Comparison of ENCODE assay signal across 8 cellular contexts in genomic region chr3:197750396-197750831, GRCh38. TPM values are rescaled to one million over a fixed set of nuclear protein-coding genes. Genes with fewer than 3 reads are reported as not detected.
DNase-seq lines count a peak whose midpoint lies in the region; ATAC-seq and TF ChIP-seq lines count a peak whose summit lies in the region.

No MANE protein-coding gene starts in this region.

- H3K9ac ChIP-seq in Karpas-422 (ENCODE audit: low read length) (peak overlapping the region; percentile 95), rectal smooth muscle tissue (ENCODE audit: low read length) (peak overlapping the region; percentile 77)

- no peak overlapping the region for H2AFZ ChIP-seq in Karpas-422 (ENCODE audit: low read length)

- H3K4me2 ChIP-seq in DOHH2 (ENCODE audit: low read length) = peak overlapping the region; percentile 82
- peak overlapping the region; percentile 81 for H3K4me2 ChIP-seq in Karpas-422 (ENCODE audit: low read depth, low read length, poor library complexity, severe bottlenecking)

- H3K4me3 ChIP-seq in DOHH2 (ENCODE audit: low read length) = peak overlapping the region; percentile 86
- H3K4me3 ChIP-seq in Karpas-422 (ENCODE audit: low read length) = peak overlapping the region; percentile 74
- H3K4me3 ChIP-seq in rectal smooth muscle tissue (ENCODE audit: low read length) = peak overlapping the region; percentile 86

- H3K27me3 ChIP-seq in DOHH2 (ENCODE audit: control insufficient read depth, low read length) = no peaks in the 10 kb centered on the region
- H3K27me3 ChIP-seq in Karpas-422 (ENCODE audit: low read length) = no peaks in the 10 kb centered on the region
- H3K27me3 ChIP-seq in rectal smooth muscle tissue (ENCODE audit: control insufficient read depth, insufficient read depth, low read length) = no peaks in the 10 kb centered on the region

- H4K20me1 ChIP-seq in DOHH2 (ENCODE audit: control insufficient read depth, insufficient read depth, low read depth, low read length) = peaks cover 12% of the 10 kb centered on the region
- H4K20me1 ChIP-seq in Karpas-422 (ENCODE audit: insufficient read depth, low read depth, low read length) = peaks cover 18% of the 10 kb centered on the region; the same call in 1 of the 2 replicates

- H3K4me1 ChIP-seq in DOHH2 (ENCODE audit: control insufficient read depth, low read length) (peaks cover 57% of the 10 kb centered on the region), Karpas-422 (ENCODE audit: low read length) (peaks cover 49% of the 10 kb centered on the region), rectal smooth muscle tissue (ENCODE audit: control insufficient read depth, insufficient read depth, low read length) (peaks cover 7% of the 10 kb centered on the region)

- ATAC-seq in GM21619 (IDR thresholded peaks at IDR 0.05; ENCODE audit: unreplicated experiment) (peak; percentile 44), GM18520 (IDR thresholded peaks at IDR 0.05; ENCODE audit: unreplicated experiment) (no peak)

- TF ChIP-seq CTCF in DOHH2 (IDR thresholded peaks at IDR 0.05; ENCODE audit: low read depth, low read length, poor library complexity, severe bottlenecking) = no peak

- H3K27me3 Mint-ChIP-seq in T-helper 2 cell treated with Interferon-gamma antibody and Interleukin-4, amounts not matched to agents 5 μg/mL and 100 μg/mL, for 36 hours (ENCODE audit: low read depth) = no peaks in the 10 kb centered on the region

- peak overlapping the region; percentile 82 for H3K27ac Mint-ChIP-seq in T-helper 2 cell treated with Interferon-gamma antibody and Interleukin-4, amounts not matched to agents 5 μg/mL and 100 μg/mL, for 36 hours

- H3K9me3 Mint-ChIP-seq in T-helper 2 cell treated with Interferon-gamma antibody and Interleukin-4, amounts not matched to agents 5 μg/mL and 100 μg/mL, for 36 hours = no peaks in the 10 kb centered on the region

- DNase-seq in Karpas-422 (peak; percentile 91), astrocyte of the hippocampus (ENCODE audit: low read depth, low spot score) (peak; percentile 86), hippocampal formation (lab: John Stamatoyannopoulos, UW) (peak; percentile 54 to 62)
- DNase-seq in T-helper 2 cell treated with Interferon-gamma antibody and Interleukin-4, amounts not matched to agents 5 μg/mL and 100 μg/mL, for 36 hours (ENCODE audit: low spot score) = peak; percentile 64

- H3K36me3 Mint-ChIP-seq in T-helper 2 cell treated with Interferon-gamma antibody and Interleukin-4, amounts not matched to agents 5 μg/mL and 100 μg/mL, for 36 hours (ENCODE audit: low read depth) = no peaks in the 10 kb centered on the region

- H3K79me2 ChIP-seq in DOHH2 (ENCODE audit: control insufficient read depth, low read length) (peaks cover 56% of the 10 kb centered on the region), Karpas-422 (ENCODE audit: low read length) (peaks cover 65% of the 10 kb centered on the region)

- H3K36me3 ChIP-seq in DOHH2 (ENCODE audit: control insufficient read depth, low read length) (peaks cover 14% of the 10 kb centered on the region), Karpas-422 (ENCODE audit: insufficient read depth, low read length) (0 out of 2 replicates have a peak, but pooled peaks cover 7% of the 10 kb centered on the region), rectal smooth muscle tissue (ENCODE audit: control insufficient read depth, insufficient read depth, low read length) (no peaks in the 10 kb centered on the region)

- no peaks in the 10 kb centered on the region for H3K9me2 ChIP-seq in DOHH2 (replicated peaks; ENCODE audit: control insufficient read depth, low read length)
- H3K9me2 ChIP-seq in Karpas-422 (replicated peaks; ENCODE audit: insufficient read depth, low read length) = no peaks in the 10 kb centered on the region

- H3K4me3 Mint-ChIP-seq in T-helper 2 cell treated with Interferon-gamma antibody and Interleukin-4, amounts not matched to agents 5 μg/mL and 100 μg/mL, for 36 hours = peak overlapping the region; percentile 90

- H3K4me1 Mint-ChIP-seq in T-helper 2 cell treated with Interferon-gamma antibody and Interleukin-4, amounts not matched to agents 5 μg/mL and 100 μg/mL, for 36 hours (ENCODE audit: low read depth) = peaks cover 30% of the 10 kb centered on the region

- H3K9me3 ChIP-seq in DOHH2 (ENCODE audit: control insufficient read depth, insufficient read depth, low read length) (no peaks in the 10 kb centered on the region), Karpas-422 (ENCODE audit: low read length) (no peaks in the 10 kb centered on the region)

- H3F3A ChIP-seq in DOHH2 (ENCODE audit: control insufficient read depth, insufficient read depth) = peaks cover 17% of the 10 kb centered on the region

- H3K27ac ChIP-seq in DOHH2 (ENCODE audit: low read depth, low read length) (peak overlapping the region; percentile 74), Karpas-422 (ENCODE audit: low read length) (peak overlapping the region; percentile 92), rectal smooth muscle tissue (ENCODE audit: low read depth, low read length) (peak overlapping the region; percentile 97)

RNA-seq across cellular contexts. Expression of gene FYTTD1, which starts 0.7 kb away (rescaled TPM):
- total RNA-seq in Karpas-422 (2014; rRNA removed; shearing (Covaris generic); ENCODE audit: low replicate concordance) = 145 and 204 TPM in 2 replicates

RNA-seq across cellular contexts. Expression of gene RUBCN, which starts 13.7 kb away (rescaled TPM):
- 87.0 and 128 TPM in 2 replicates for total RNA-seq in Karpas-422 (2014; rRNA removed; shearing (Covaris generic); ENCODE audit: low replicate concordance)

RNA-seq across cellular contexts. Expression of gene LRCH3, which starts 40.6 kb away (rescaled TPM):
- 107 and 164 TPM in 2 replicates for total RNA-seq in Karpas-422 (2014; rRNA removed; shearing (Covaris generic); ENCODE audit: low replicate concordance)
